In the genomic region with DNA sequence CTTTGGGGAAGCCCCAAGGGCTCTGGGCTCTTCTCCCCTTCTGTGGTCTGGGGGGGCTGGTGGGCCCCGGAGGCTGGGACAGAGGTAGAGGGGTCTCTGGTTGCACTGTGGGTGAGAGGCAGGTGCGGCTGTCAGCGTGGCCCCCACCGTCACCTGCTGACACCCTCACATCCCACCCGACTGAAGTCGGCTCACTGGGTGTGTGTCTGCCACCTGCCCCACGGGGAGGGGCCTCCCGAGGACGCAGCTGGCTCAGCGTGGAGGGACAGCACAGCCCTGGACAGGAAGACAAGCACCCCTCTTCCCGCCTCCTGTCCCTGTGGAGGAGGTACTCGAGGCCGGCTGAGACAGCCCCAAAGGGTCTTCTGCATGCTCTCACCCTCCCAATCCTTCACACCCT, we compare ENCODE assay signal across 24 cellular contexts. TPM values are rescaled to one million over a fixed set of nuclear protein-coding genes. Genes with fewer than 3 reads are reported as not detected.
"Had no signal": no experiment of that assay in that cellular context is flagged by ENCODE, and none has a peak within 500 bp of the region (broad histone marks: within the 10 kb centered on the region; RNA-seq: fewer than 3 reads in every experiment).

No MANE protein-coding gene starts in this region.

- H3K27ac ChIP-seq: HL-60, KMS-11 had no signal

- DNase-seq: IMR-90, Kasumi-1, MM.1S, NCI-H1092 treated with DMSO at 0.1 percent for 48 hours, NCI-H1436, NCI-H187, NCI-H2029, NCI-H2081 treated with DMSO at 0.1 percent for 48 hours, NCI-H2171, NCI-H226, NCI-H446, NCI-H510A, NCI-H524 treated with DMSO at 0.1 percent for 48 hours, NCI-H69, NCI-H774, Right ventricle myocardium superior, RPMI8226, SIG-M5, SK-N-SH had no signal

- H3K4me2 ChIP-seq: KMS-11, SK-N-SH had no signal

- FAIRE-seq: HTR-8/SVneo, RCC 7860 had no signal

- H3K9ac ChIP-seq: KMS-11, SK-N-SH had no signal

- H3K9me3 ChIP-seq: SK-N-SH had no signal

RNA-seq across cellular contexts. Expression of a gene that starts 50.7 kb away (rescaled TPM):
- total RNA-seq: M059J, Right ventricle myocardium superior had no signal
